1 cellular context compared by ENCODE assay signal in genomic region chr12:28191690-28192089, GRCh38.
TF ChIP-seq lines count a peak whose summit lies in the region.

No MANE protein-coding gene starts in this region.

TF ChIP-seq in IMR-90, 13 proteins besides CTCF, POLR2A, EP300 and RAD21 (continued from another document):
- TF ChIP-seq ELK1 (IDR thresholded peaks at IDR 0.05; ENCODE audit: borderline replicate concordance, low read depth, low read length) (no peak), CHD1 (IDR thresholded peaks at IDR 0.05; ENCODE audit: low read depth, low read length) (no peak), BHLHE40 (IDR thresholded peaks at IDR 0.05; ENCODE audit: low read depth, low read length) (no peak), FOS (IDR thresholded peaks at IDR 0.05; ENCODE audit: low read depth, low read length) (no peak), RCOR1 (IDR thresholded peaks at IDR 0.05; ENCODE audit: insufficient replicate concordance, low read length) (no peak), MAZ (IDR thresholded peaks at IDR 0.05; ENCODE audit: borderline replicate concordance, low read depth, low read length) (no peak), NFE2L2 (IDR thresholded peaks at IDR 0.05; ENCODE audit: low read depth, low read length) (no peak), CEBPB (IDR thresholded peaks at IDR 0.05; ENCODE audit: low read depth, low read length) (no peak), USF2 (IDR thresholded peaks at IDR 0.05; ENCODE audit: low read depth, low read length) (no peak), RFX5 (IDR thresholded peaks at IDR 0.05; ENCODE audit: low read depth, low read length) (no peak)
